In the genomic region with DNA sequence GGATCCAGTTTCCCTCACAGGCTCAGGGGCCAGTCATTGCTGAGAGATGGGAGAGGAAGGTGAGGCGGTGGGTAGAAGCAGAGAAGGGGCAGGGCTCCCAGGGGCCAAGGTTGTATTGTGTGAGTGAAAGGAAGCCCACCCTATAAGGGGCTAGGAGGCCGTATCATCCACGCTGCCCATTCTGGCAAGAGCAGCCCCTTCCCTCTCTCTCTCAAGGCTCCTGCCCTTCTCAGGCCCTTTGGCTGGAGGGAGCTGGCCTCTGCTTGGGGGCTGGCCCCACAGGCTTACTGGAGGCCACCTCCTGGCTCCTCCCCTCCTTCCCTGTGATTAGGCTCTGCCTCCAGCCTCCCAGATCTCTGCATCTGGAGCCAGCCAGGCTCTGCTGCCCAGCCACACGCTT, we compare ENCODE assay signal across 18 cellular contexts. TPM values are rescaled to one million over a fixed set of nuclear protein-coding genes. Genes with fewer than 3 reads are reported as not detected.
DNase-seq lines count a peak whose midpoint lies in the region; ATAC-seq and TF ChIP-seq lines count a peak whose summit lies in the region.
"Had no signal": no experiment of that assay in that cellular context is flagged by ENCODE, and none has a peak within 500 bp of the region (broad histone marks: within the 10 kb centered on the region; RNA-seq: fewer than 3 reads in every experiment).

No MANE protein-coding gene starts in this region.

- H3K27me3 ChIP-seq in Loucy (ENCODE audit: insufficient read depth, low read length, poor library complexity, severe bottlenecking) (no peaks in the 10 kb centered on the region), colonic mucosa (no peaks in the 10 kb centered on the region)

- H3K9me2 ChIP-seq in Loucy (replicated peaks; ENCODE audit: low read depth, low read length): no peaks in the 10 kb centered on the region

- no peaks in the 10 kb centered on the region for H3K79me2 ChIP-seq in Loucy (ENCODE audit: insufficient read depth, low read length)

- H3K27me3 Mint-ChIP-seq in activated CD4-positive, alpha-beta T cell treated with anti-CD3 and anti-CD28 coated beads, Interleukin-2, amount 10 ng/mL, durations not matched to agents 24 days and 14 days: no peaks in the 10 kb centered on the region
- H3K27me3 Mint-ChIP-seq in activated naive CD8-positive, alpha-beta T cell treated with anti-CD3 and anti-CD28 coated beads, Interleukin-2, amount 10 ng/mL, durations not matched to agents 7 days and 5 days: no peaks in the 10 kb centered on the region

- no peaks in the 10 kb centered on the region for H3K9me3 Mint-ChIP-seq in activated CD4-positive, alpha-beta T cell treated with anti-CD3 and anti-CD28 coated beads, Interleukin-2, amount 10 ng/mL, durations not matched to agents 24 days and 14 days
- H3K9me3 Mint-ChIP-seq in activated naive CD8-positive, alpha-beta T cell treated with anti-CD3 and anti-CD28 coated beads, Interleukin-2, amount 10 ng/mL, durations not matched to agents 7 days and 5 days: no peaks in the 10 kb centered on the region

- no peaks in the 10 kb centered on the region; the same call in 1 of the 2 replicates for H3F3A ChIP-seq in Loucy (ENCODE audit: low read depth)

- no peak for TF ChIP-seq CTCF in Loucy (conservative IDR thresholded peaks at IDR 0.05; ENCODE audit: low read length)
- TF ChIP-seq CTCF in colonic mucosa (IDR thresholded peaks at IDR 0.05): no peak

- intact Hi-C loops in activated CD4-positive, alpha-beta T cell treated with anti-CD3 and anti-CD28 coated beads, Interleukin-2, amount 10 ng/mL, durations not matched to agents 24 days and 14 days (cut with micrococcal nuclease): no loop called here
- intact Hi-C loops in posterior vena cava (cut with DNase I): no loop called here
- intact Hi-C loops in colonic mucosa (cut with DNase I): no loop called here

- H3K4me3 Mint-ChIP-seq in activated CD4-positive, alpha-beta T cell treated with anti-CD3 and anti-CD28 coated beads, Interleukin-2, amount 10 ng/mL, durations not matched to agents 24 days and 14 days: peak overlapping the region; percentile 36
- H3K4me3 Mint-ChIP-seq in activated naive CD8-positive, alpha-beta T cell treated with anti-CD3 and anti-CD28 coated beads, Interleukin-2, amount 10 ng/mL, durations not matched to agents 7 days and 5 days: peak overlapping the region; percentile 37

- H3K27ac ChIP-seq in colonic mucosa: no peak overlapping the region
- H3K27ac ChIP-seq: GM23248 had no signal

- POLR2A ChIA-PET in activated naive CD8-positive, alpha-beta T cell treated with anti-CD3 and anti-CD28 coated beads, Interleukin-2, amount 10 ng/mL, durations not matched to agents 7 days and 5 days (lab: Charles Lee): interaction anchor here (1.0 to 2.8 kb wide), 6 partner anchors 13 to 97 kb away, joined by 3 to 30 read pairs (median 6); partner anchors contain the start of gene TBX21

- no peak overlapping the region for H3K4me2 ChIP-seq in Loucy (ENCODE audit: low read depth, low read length, poor library complexity, severe bottlenecking)
- H3K4me2 ChIP-seq: smooth muscle cell had no signal

- DNase-seq in activated CD4-positive, alpha-beta T cell treated with anti-CD3 and anti-CD28 coated beads, Interleukin-2, amount 10 ng/mL, durations not matched to agents 24 days and 14 days: no peak
- no peak for DNase-seq in activated CD4-positive, alpha-beta T cell treated with anti-CD3 and anti-CD28 coated beads for 48 hours
- DNase-seq in activated naive CD8-positive, alpha-beta T cell treated with anti-CD3 and anti-CD28 coated beads, Interleukin-2, amount 10 ng/mL, durations not matched to agents 7 days and 5 days: peak; percentile 37
- DNase-seq in posterior vena cava (ENCODE audit: low spot score) (peak; percentile 65), colonic mucosa (no peak), OCI-M2 (lab: John Stamatoyannopoulos, UW; ENCODE audit: unreplicated experiment) (no peak)
- DNase-seq in effector CD8-positive, alpha-beta T cell (lab: John Stamatoyannopoulos, UW): no peak
- DNase-seq: ACHN, dermis blood vessel endothelial cell, GM23248, IMR-90, mammary epithelial cell, NCI-H1105 treated with DMSO at 0.1 percent for 48 hours, NCI-H345, nucleus accumbens, PC-3 had no signal

- H3K36me3 Mint-ChIP-seq in activated CD4-positive, alpha-beta T cell treated with anti-CD3 and anti-CD28 coated beads, Interleukin-2, amount 10 ng/mL, durations not matched to agents 24 days and 14 days (ENCODE audit: low read depth): peaks cover 17% of the 10 kb centered on the region
- H3K36me3 Mint-ChIP-seq in activated naive CD8-positive, alpha-beta T cell treated with anti-CD3 and anti-CD28 coated beads, Interleukin-2, amount 10 ng/mL, durations not matched to agents 7 days and 5 days: no peaks in the 10 kb centered on the region

- H3K36me3 ChIP-seq in Loucy (ENCODE audit: insufficient read depth, low read length) (no peaks in the 10 kb centered on the region), colonic mucosa (no peaks in the 10 kb centered on the region)

- ATAC-seq in activated naive CD8-positive, alpha-beta T cell treated with anti-CD3 and anti-CD28 coated beads, Interleukin-2, amount 10 ng/mL, durations not matched to agents 7 days and 5 days (ENCODE audit: low read depth): no peak
- ATAC-seq: PC-3 had no signal

- no peak overlapping the region for H3K4me3 ChIP-seq in Loucy (ENCODE audit: low read length, poor library complexity, severe bottlenecking)
- H3K4me3 ChIP-seq in colonic mucosa: no peak overlapping the region
- H3K4me3 ChIP-seq: GM23248, smooth muscle cell had no signal

- peaks cover 67% of the 10 kb centered on the region for H3K4me1 Mint-ChIP-seq in activated CD4-positive, alpha-beta T cell treated with anti-CD3 and anti-CD28 coated beads, Interleukin-2, amount 10 ng/mL, durations not matched to agents 24 days and 14 days
- H3K4me1 Mint-ChIP-seq in activated naive CD8-positive, alpha-beta T cell treated with anti-CD3 and anti-CD28 coated beads, Interleukin-2, amount 10 ng/mL, durations not matched to agents 7 days and 5 days: peaks cover 60% of the 10 kb centered on the region

- H4K20me1 ChIP-seq in Loucy (ENCODE audit: insufficient read depth, low read length, poor library complexity, severe bottlenecking): no peaks in the 10 kb centered on the region

- H3K4me1 ChIP-seq in Loucy (ENCODE audit: insufficient read depth, low read length, poor library complexity, severe bottlenecking) (peaks cover 52% of the 10 kb centered on the region), colonic mucosa (no peaks in the 10 kb centered on the region)

- peak overlapping the region; percentile 85 for H3K27ac Mint-ChIP-seq in activated CD4-positive, alpha-beta T cell treated with anti-CD3 and anti-CD28 coated beads, Interleukin-2, amount 10 ng/mL, durations not matched to agents 24 days and 14 days
- peak overlapping the region; percentile 81 for H3K27ac Mint-ChIP-seq in activated naive CD8-positive, alpha-beta T cell treated with anti-CD3 and anti-CD28 coated beads, Interleukin-2, amount 10 ng/mL, durations not matched to agents 7 days and 5 days

- H3K9ac ChIP-seq in Loucy (ENCODE audit: low read depth, low read length, poor library complexity, severe bottlenecking): peak overlapping the region; percentile 1
- H3K9ac ChIP-seq in colonic mucosa (ENCODE audit: low read depth in 2 of 2, low read length in 2 of 2): no peak overlapping the region
- H3K9ac ChIP-seq: GM23248 had no signal

- no peak overlapping the region for H2AFZ ChIP-seq in Loucy (ENCODE audit: low read length)
- H2AFZ ChIP-seq: GM23248 had no signal

- no peaks in the 10 kb centered on the region for H3K9me3 ChIP-seq in Loucy (ENCODE audit: insufficient read depth, low read depth, low read length)
- H3K9me3 ChIP-seq in colonic mucosa: no peaks in the 10 kb centered on the region

RNA-seq across cellular contexts. Expression of gene TBKBP1, which starts 7.6 kb away (rescaled TPM):
- 9.3 and 10.9 TPM in 2 replicates for total RNA-seq in activated CD4-positive, alpha-beta T cell treated with anti-CD3 and anti-CD28 coated beads, Interleukin-2, amount 10 ng/mL, durations not matched to agents 24 days and 14 days
- total RNA-seq in activated naive CD8-positive, alpha-beta T cell treated with anti-CD3 and anti-CD28 coated beads, Interleukin-2, amount 10 ng/mL, durations not matched to agents 7 days and 5 days: 1 to 10 TPM; 8.0 to 8.9 TPM
- total RNA-seq in posterior vena cava (10 to 100 TPM; 10.7 to 13.8 TPM), colonic mucosa (1 to 10 TPM; 1.3 to 2.9 TPM)

RNA-seq across cellular contexts. Expression of gene TBX21, which starts 31.4 kb away (rescaled TPM):
- 63.0 and 66.4 TPM in 2 replicates for total RNA-seq in activated CD4-positive, alpha-beta T cell treated with anti-CD3 and anti-CD28 coated beads, Interleukin-2, amount 10 ng/mL, durations not matched to agents 24 days and 14 days
- total RNA-seq in activated naive CD8-positive, alpha-beta T cell treated with anti-CD3 and anti-CD28 coated beads, Interleukin-2, amount 10 ng/mL, durations not matched to agents 7 days and 5 days: 10 to 100 TPM; 20.7 to 22.8 TPM
- total RNA-seq in posterior vena cava (under 1 TPM; 0.48 to 0.65 TPM), colonic mucosa (under 1 TPM; 0.40 to 0.49 TPM)
- total RNA-seq: dermis blood vessel endothelial cell, GM23248, IMR-90, mammary epithelial cell, PC-3, smooth muscle cell had no signal

RNA-seq across cellular contexts. Expression of gene KPNB1, which starts 51.9 kb away (rescaled TPM):
- 727 and 736 TPM in 2 replicates for total RNA-seq in activated CD4-positive, alpha-beta T cell treated with anti-CD3 and anti-CD28 coated beads, Interleukin-2, amount 10 ng/mL, durations not matched to agents 24 days and 14 days
- total RNA-seq in activated naive CD8-positive, alpha-beta T cell treated with anti-CD3 and anti-CD28 coated beads, Interleukin-2, amount 10 ng/mL, durations not matched to agents 7 days and 5 days: 100 to 1,000 TPM; 335 TPM
- total RNA-seq in posterior vena cava (100 to 1,000 TPM; 193 to 198 TPM), colonic mucosa (100 to 1,000 TPM; 247 to 356 TPM)

Comparison
In these comparisons a context has a peak if more than half of its experiments do, and no peak if none do; other contexts are left out.
1. DNase-seq: peak in activated naive CD8-positive, alpha-beta T cell treated with anti-CD3 and anti-CD28 coated beads, Interleukin-2, amount 10 ng/mL, durations not matched to agents 7 days and 5 days (single experiment) and posterior vena cava (single experiment); none in activated CD4-positive, alpha-beta T cell treated with anti-CD3 and anti-CD28 coated beads, Interleukin-2, amount 10 ng/mL, durations not matched to agents 24 days and 14 days (single experiment), activated CD4-positive, alpha-beta T cell treated with anti-CD3 and anti-CD28 coated beads for 48 hours (single experiment), effector CD8-positive, alpha-beta T cell (single experiment), colonic mucosa (single experiment) and OCI-M2 (single experiment).
2. RNA of gene TBX21, which starts 31.4 kb away (total RNA-seq): 63.0 to 66.4 TPM in activated CD4-positive, alpha-beta T cell treated with anti-CD3 and anti-CD28 coated beads, Interleukin-2, amount 10 ng/mL, durations not matched to agents 24 days and 14 days and 20.7 to 22.8 TPM in activated naive CD8-positive, alpha-beta T cell treated with anti-CD3 and anti-CD28 coated beads, Interleukin-2, amount 10 ng/mL, durations not matched to agents 7 days and 5 days; 0.48 to 0.65 TPM in posterior vena cava and 0.40 to 0.49 TPM in colonic mucosa; every median in the first group is over 10 times any median in the second.